Comparison of ENCODE assay signal across 9 cellular contexts in genomic region chr12:94762259-94762942, GRCh38.
DNase-seq lines count a peak whose midpoint lies in the region; ATAC-seq and TF ChIP-seq lines count a peak whose summit lies in the region.
"Had no signal": no experiment of that assay in that cellular context is flagged by ENCODE, and none has a peak within 500 bp of the region (broad histone marks: within the 10 kb centered on the region; RNA-seq: fewer than 3 reads in every experiment).

No MANE protein-coding gene starts in this region.

- ATAC-seq in GM19438 (IDR thresholded peaks at IDR 0.05; ENCODE audit: low read depth, unreplicated experiment) = peak; percentile 84
- ATAC-seq in HG03135 (IDR thresholded peaks at IDR 0.05; ENCODE audit: unreplicated experiment) = peak; percentile 64
- ATAC-seq in effector memory CD8-positive, alpha-beta T cell (replicated peaks) = peak; percentile 56
- no peak for ATAC-seq in heart right ventricle

- DNase-seq in GM06990 (ENCODE audit: extremely low read depth, insufficient read length) (peak; percentile 38), amygdala (lab: John Stamatoyannopoulos, UW) (no peak), hypothalamus (lab: John Stamatoyannopoulos, UW) (no peak), NCI-H146 (lab: John Stamatoyannopoulos, UW) (no peak), heart right ventricle (no peak)
- DNase-seq in effector memory CD8-positive, alpha-beta T cell = no peak

- H3K4me3 ChIP-seq in GM06990 (replicated peaks; ENCODE audit: low read depth, low read length) (no peak overlapping the region; the same call in 1 of the 2 replicates), heart right ventricle (no peak overlapping the region)

- no peaks in the 10 kb centered on the region for H3K9me3 ChIP-seq in heart right ventricle

- H3K4me3 Mint-ChIP-seq in effector memory CD8-positive, alpha-beta T cell = peak overlapping the region in 1 of 2 donors; percentile 12

- no peaks in the 10 kb centered on the region for H3K27me3 ChIP-seq in GM06990 (replicated peaks; ENCODE audit: control insufficient read depth, insufficient read depth, low read length)
- peaks cover 0 to 6% (median 0%) of the 10 kb centered on the region in 7 donors for H3K27me3 ChIP-seq in heart right ventricle

- H3K36me3 ChIP-seq in GM06990 (ENCODE audit: control insufficient read depth, insufficient read depth, low read length) = no peaks in the 10 kb centered on the region; the same call in 1 of the 2 replicates
- no peaks in the 10 kb centered on the region for H3K36me3 ChIP-seq in heart right ventricle

- peaks cover 8% of the 10 kb centered on the region for H3K36me3 Mint-ChIP-seq in effector memory CD8-positive, alpha-beta T cell (ENCODE audit: insufficient read depth)

- H3K27ac ChIP-seq in heart right ventricle = no peak overlapping the region
- H3K27ac ChIP-seq: parathyroid adenoma had no signal

- peaks cover 0 to 14% of the 10 kb centered on the region in 2 donors for H3K27me3 Mint-ChIP-seq in effector memory CD8-positive, alpha-beta T cell

- 78% methylated on average over 4 of the region's 4 CpGs for WGBS in heart right ventricle, 2 donors

- H3K27ac Mint-ChIP-seq in effector memory CD8-positive, alpha-beta T cell = peak overlapping the region in 1 of 2 donors; percentile 2

- intact Hi-C loops in heart right ventricle (cut with DNase I) = loop anchor here in 9 of 10 donors (5.0 to 10.0 kb wide), 5 partner anchors 88 to 618 kb away; partner anchors contain the start of gene PLXNC1 (in 1 of the 9)

- peaks cover 7 to 8% of the 10 kb centered on the region in 2 donors for H3K4me1 Mint-ChIP-seq in effector memory CD8-positive, alpha-beta T cell (ENCODE audit: low read depth in 2 of 2)

- TF ChIP-seq CTCF in GM06990 (IDR thresholded peaks at IDR 0.05; ENCODE audit: insufficient read depth, low read length, poor library complexity, severe bottlenecking) (no peak), heart right ventricle (IDR thresholded peaks at IDR 0.05) (no peak)

- no peaks in the 10 kb centered on the region for H3K4me1 ChIP-seq in heart right ventricle
- H3K4me1 ChIP-seq: parathyroid adenoma had no signal

- no peaks in the 10 kb centered on the region for H3K9me3 Mint-ChIP-seq in effector memory CD8-positive, alpha-beta T cell

Comparison
In these comparisons a context has a peak if more than half of its experiments do, and no peak if none do; other contexts are left out.
1. ATAC-seq: peak in GM19438 (single experiment), HG03135 (single experiment) and effector memory CD8-positive, alpha-beta T cell (single experiment); none in heart right ventricle (0 of 8).